ENCODE assay signal across 24 cellular contexts in genomic region chr10:132021046-132021445, GRCh38. TPM values are rescaled to one million over a fixed set of nuclear protein-coding genes. Genes with fewer than 3 reads are reported as not detected.
DNase-seq lines count a peak whose midpoint lies in the region; ATAC-seq, FAIRE-seq and TF ChIP-seq lines count a peak whose summit lies in the region.
"Had no signal": no experiment of that assay in that cellular context is flagged by ENCODE, and none has a peak within 500 bp of the region (broad histone marks: within the 10 kb centered on the region; RNA-seq: fewer than 3 reads in every experiment).

No MANE protein-coding gene starts in this region.

- no peak overlapping the region for H3K27ac ChIP-seq in right cardiac atrium (ENCODE audit: low read length)
- H3K27ac ChIP-seq in kidney (ENCODE audit: low read depth in 2 of 2, low read length in 2 of 2): no peak overlapping the region
- H3K27ac ChIP-seq in testis: no peak overlapping the region
- H3K27ac ChIP-seq: 22Rv1, BLaER1, C4-2B, GM23248 had no signal

- FAIRE-seq in bronchial epithelial cell (lab: Jason Lieb, UNC) (peak; percentile 89), kidney (lab: Jason Lieb, UNC) (no peak)
- FAIRE-seq: A204.1, GM12891, GM19239 had no signal

- H3K4me3 ChIP-seq in right cardiac atrium (ENCODE audit: low read length) (no peak overlapping the region), bronchial epithelial cell (ENCODE audit: low read depth, low read length) (no peak overlapping the region), kidney (ENCODE audit: low read length in 2 of 2) (no peak overlapping the region), testis (no peak overlapping the region)
- H3K4me3 ChIP-seq: BLaER1, GM23248, HAP-1 had no signal

- no peaks in the 10 kb centered on the region for H3K9me3 ChIP-seq in right cardiac atrium (ENCODE audit: control insufficient read depth, low read length)
- no peaks in the 10 kb centered on the region for H3K9me3 ChIP-seq in kidney (ENCODE audit: control insufficient read depth in 1 of 2, low read length in 2 of 2)
- no peaks in the 10 kb centered on the region for H3K9me3 ChIP-seq in testis
- H3K9me3 ChIP-seq: BLaER1, Caco-2, HAP-1 had no signal

- no peaks in the 10 kb centered on the region for H3K4me1 ChIP-seq in right cardiac atrium (ENCODE audit: control insufficient read depth, insufficient read depth, low read length)
- H3K4me1 ChIP-seq in kidney (ENCODE audit: control insufficient read depth in 1 of 2, insufficient read depth in 1 of 2, low read depth in 1 of 2, low read length in 2 of 2): no peaks in the 10 kb centered on the region
- no peaks in the 10 kb centered on the region for H3K4me1 ChIP-seq in testis
- H3K4me1 ChIP-seq: Caco-2, HAP-1 had no signal

- no peaks in the 10 kb centered on the region for H3K27me3 ChIP-seq in right cardiac atrium (ENCODE audit: control insufficient read depth, insufficient read depth)
- H3K27me3 ChIP-seq in bronchial epithelial cell (ENCODE audit: control insufficient read depth, insufficient read depth, low read length): peaks cover 4% of the 10 kb centered on the region
- no peaks in the 10 kb centered on the region for H3K27me3 ChIP-seq in testis

- WGBS in right cardiac atrium: 93% methylated on average over 24 of the region's 24 CpGs
- 84 to 89% methylated on average over 24 of the region's 24 CpGs for WGBS in testis, 2 donors

- TF ChIP-seq CTCF in bronchial epithelial cell (IDR thresholded peaks at IDR 0.05; ENCODE audit: insufficient read depth, low read length, severe bottlenecking) (no peak), kidney (IDR thresholded peaks at IDR 0.05; ENCODE audit: borderline replicate concordance, extremely low read depth, insufficient read depth) (no peak), testis (IDR thresholded peaks at IDR 0.05) (no peak)

- peak; percentile 69 for DNase-seq in cardiac septum (ENCODE audit: low spot score)
- DNase-seq in right cardiac atrium: no peak
- no peak for DNase-seq in bronchial epithelial cell (ENCODE audit: low read depth)
- DNase-seq in kidney: peak; percentile 49
- DNase-seq in testis: peak; percentile 33
- DNase-seq in NCI-H345 treated with DMSO at 0.1 percent for 48 hours (lab: John Stamatoyannopoulos, UW; ENCODE audit: unreplicated experiment): no peak
- no peak for DNase-seq in DMS53 treated with DMSO at 0.1 percent for 48 hours (lab: John Stamatoyannopoulos, UW; ENCODE audit: unreplicated experiment)
- DNase-seq: Caco-2; CD4-positive, CD25-positive, alpha-beta regulatory T cell; CD8-positive, alpha-beta T cell; DMS153; DMS79; EL; GDM1; GM23248; HFFc6 had no signal

- TF ChIP-seq POLR2A in testis (IDR thresholded peaks at IDR 0.05): no peak

- ATAC-seq in right cardiac atrium (no peak), GM18498 (IDR thresholded peaks at IDR 0.05; ENCODE audit: unreplicated experiment) (no peak)
- ATAC-seq: CD8-positive, alpha-beta T cell had no signal

- intact Hi-C loops in cardiac septum (cut with DNase I) (loop anchor here (5.0 kb wide), 3 partner anchors 39 to 121 kb away; partner anchors contain the start of genes BNIP3 and PPP2R2D), right cardiac atrium (cut with DNase I) (loop anchor here in 2 of 4 donors (5.0 kb wide), 1 partner anchor 134 kb away; no protein-coding TSS in a partner anchor), kidney (cut with DNase I) (loop anchor here (5.0 kb wide), 1 partner anchor 134 kb away; no protein-coding TSS in a partner anchor), testis (cut with DNase I; ENCODE audit: low total_unique reads) (loop anchor here (5.0 kb wide), 1 partner anchor 134 kb away; no protein-coding TSS in a partner anchor)

- H3K9ac ChIP-seq in kidney (ENCODE audit: low read length in 2 of 2): no peak overlapping the region
- H3K9ac ChIP-seq: BLaER1, GM23248 had no signal

- no peaks in the 10 kb centered on the region for H3K36me3 ChIP-seq in bronchial epithelial cell (ENCODE audit: control insufficient read depth, insufficient read depth, low read length)
- no peaks in the 10 kb centered on the region for H3K36me3 ChIP-seq in kidney (ENCODE audit: control insufficient read depth in 1 of 2, insufficient read depth in 2 of 2, low read length in 2 of 2)
- no peaks in the 10 kb centered on the region for H3K36me3 ChIP-seq in testis (ENCODE audit: low read depth, missing control alignments)
- H3K36me3 ChIP-seq: BLaER1, HAP-1 had no signal

RNA-seq across cellular contexts. Expression of gene BNIP3, which starts 39.3 kb away (rescaled TPM):
- total RNA-seq in cardiac septum (112 TPM), right cardiac atrium (100 to 1,000 TPM in 1 of 4 donors, 10 to 100 TPM in 3; 73.2 to 114 (median 92.2) TPM), bronchial epithelial cell (84.0 and 96.5 TPM in 2 replicates), kidney (49.6 TPM), testis (10 to 100 TPM; 61.5 to 93.4 TPM)
- polyA plus RNA-seq in right cardiac atrium (64.8 TPM), kidney (ENCODE audit: insufficient read depth, low read depth, low replicate concordance) (75.4 TPM), testis (ENCODE audit: insufficient read depth, low read depth, low replicate concordance) (36.7 TPM)

RNA-seq across cellular contexts. Expression of gene JAKMIP3, which starts 44.7 kb away (rescaled TPM):
- total RNA-seq in cardiac septum (1.5 TPM), right cardiac atrium (1 to 10 TPM in 2 of 4 donors, under 1 TPM in 2; 0.39 to 1.6 (median 1.2) TPM), bronchial epithelial cell (under 0.01 TPM in 1 of 2 replicates, not detected in the other), kidney (0.16 TPM), testis (1 to 10 TPM; 3.3 to 4.6 TPM)
- polyA plus RNA-seq in right cardiac atrium (0.91 TPM), kidney (ENCODE audit: insufficient read depth, low read depth, low replicate concordance) (0.13 TPM), testis (ENCODE audit: insufficient read depth, low read depth, low replicate concordance) (1.3 TPM)
- total RNA-seq: GM23248 had no signal
- polyA plus RNA-seq: CD4-positive, CD25-positive, alpha-beta regulatory T cell had no signal

Comparison
In these comparisons a context has a peak if more than half of its experiments do, and no peak if none do; other contexts are left out.
1. DNase-seq: peak in cardiac septum (single experiment), kidney (single experiment) and testis (single experiment); none in right cardiac atrium (0 of 3), bronchial epithelial cell (single experiment), NCI-H345 treated with DMSO at 0.1 percent for 48 hours (single experiment) and DMS53 treated with DMSO at 0.1 percent for 48 hours (single experiment).